In genomic region chr10:133177380-133178157, GRCh38 we compare ENCODE assay signal across 20 cellular contexts. TPM values are rescaled to one million over a fixed set of nuclear protein-coding genes. Genes with fewer than 3 reads are reported as not detected.
"Had no signal": no experiment of that assay in that cellular context is flagged by ENCODE, and none has a peak within 500 bp of the region (broad histone marks: within the 10 kb centered on the region; RNA-seq: fewer than 3 reads in every experiment).

No MANE protein-coding gene starts in this region.

- H3K4me1 Mint-ChIP-seq: activated CD4-positive, alpha-beta memory T cell treated with anti-CD3 and anti-CD28 coated beads, Interleukin-2, amount 10 ng/mL, durations not matched to agents 7 days and 5 days; activated CD8-positive, alpha-beta memory T cell treated with anti-CD3 and anti-CD28 coated beads, Interleukin-2, amount 10 ng/mL, durations not matched to agents 7 days and 5 days had no signal

- H3K4me3 ChIP-seq: breast epithelium, gastroesophageal sphincter, thyroid gland had no signal

- H3K27ac Mint-ChIP-seq: activated CD4-positive, alpha-beta memory T cell treated with anti-CD3 and anti-CD28 coated beads, Interleukin-2, amount 10 ng/mL, durations not matched to agents 7 days and 5 days; activated CD8-positive, alpha-beta memory T cell treated with anti-CD3 and anti-CD28 coated beads, Interleukin-2, amount 10 ng/mL, durations not matched to agents 7 days and 5 days; activated naive CD4-positive, alpha-beta T cell treated with anti-CD3 and anti-CD28 coated beads for 36 hours had no signal

- ATAC-seq: activated CD8-positive, alpha-beta memory T cell treated with anti-CD3 and anti-CD28 coated beads, Interleukin-2, amount 10 ng/mL, durations not matched to agents 7 days and 5 days; esophagus mucosa; gastroesophageal sphincter; naive thymus-derived CD8-positive, alpha-beta T cell had no signal

- H3K27me3 ChIP-seq: thyroid gland had no signal

- H3K27me3 Mint-ChIP-seq: activated CD8-positive, alpha-beta memory T cell treated with anti-CD3 and anti-CD28 coated beads, Interleukin-2, amount 10 ng/mL, durations not matched to agents 7 days and 5 days had no signal

- H3K4me1 ChIP-seq: breast epithelium, gastroesophageal sphincter, thyroid gland had no signal

- H3K36me3 ChIP-seq: breast epithelium, gastroesophageal sphincter, thyroid gland had no signal

- DNase-seq: activated CD4-positive, alpha-beta memory T cell treated with anti-CD3 and anti-CD28 coated beads, Interleukin-2, amount 10 ng/mL, durations not matched to agents 7 days and 5 days; activated CD4-positive, alpha-beta T cell treated with anti-CD3 and anti-CD28 coated beads for 1 hour; activated CD8-positive, alpha-beta memory T cell treated with anti-CD3 and anti-CD28 coated beads, Interleukin-2, amount 10 ng/mL, durations not matched to agents 7 days and 5 days; activated naive CD4-positive, alpha-beta T cell treated with anti-CD3 and anti-CD28 coated beads for 36 hours; cerebellar nuclear complex; effector CD4-positive, alpha-beta T cell; stimulated activated CD4-positive, alpha-beta T cell treated with anti-CD3 and anti-CD28 coated beads, Interleukin-12 subunit alpha, Interleukin-12 subunit beta, amount 100 ng/mL, for 4 hours; stimulated activated CD4-positive, alpha-beta T cell treated with anti-CD3 and anti-CD28 coated beads, Interleukin-1b, Interleukin-23, amount 100 ng/mL, for 48 hours; stimulated activated CD8-positive, alpha-beta memory T cell treated with anti-CD3 and anti-CD28 coated beads, Interleukin-4, amount 100 ng/mL, for 48 hours; stimulated activated naive CD4-positive, alpha-beta T cell treated with Interleukin-2 at 50 U/mL for 16 hours; SW 1271; T-helper 2 cell; thyroid gland had no signal

- H3K36me3 Mint-ChIP-seq: naive thymus-derived CD8-positive, alpha-beta T cell had no signal

- H3K4me3 Mint-ChIP-seq: activated CD4-positive, alpha-beta memory T cell treated with anti-CD3 and anti-CD28 coated beads, Interleukin-2, amount 10 ng/mL, durations not matched to agents 7 days and 5 days; activated CD8-positive, alpha-beta memory T cell treated with anti-CD3 and anti-CD28 coated beads, Interleukin-2, amount 10 ng/mL, durations not matched to agents 7 days and 5 days; activated naive CD4-positive, alpha-beta T cell treated with anti-CD3 and anti-CD28 coated beads for 36 hours; naive thymus-derived CD8-positive, alpha-beta T cell had no signal

- H3K9me3 ChIP-seq: breast epithelium, thyroid gland had no signal

- H3K27ac ChIP-seq: breast epithelium, gastroesophageal sphincter, thyroid gland, VCaP had no signal

RNA-seq across cellular contexts. Expression of gene KNDC1, which starts 17.6 kb away (rescaled TPM):
- polyA plus RNA-seq: naive thymus-derived CD8-positive, alpha-beta T cell had no signal

RNA-seq across cellular contexts. Expression of gene UTF1, which starts 52.4 kb away (rescaled TPM):
- polyA plus RNA-seq: adipose tissue; naive thymus-derived CD8-positive, alpha-beta T cell; urinary bladder had no signal
